Comparison of ENCODE assay signal across 8 cellular contexts in the genomic region with DNA sequence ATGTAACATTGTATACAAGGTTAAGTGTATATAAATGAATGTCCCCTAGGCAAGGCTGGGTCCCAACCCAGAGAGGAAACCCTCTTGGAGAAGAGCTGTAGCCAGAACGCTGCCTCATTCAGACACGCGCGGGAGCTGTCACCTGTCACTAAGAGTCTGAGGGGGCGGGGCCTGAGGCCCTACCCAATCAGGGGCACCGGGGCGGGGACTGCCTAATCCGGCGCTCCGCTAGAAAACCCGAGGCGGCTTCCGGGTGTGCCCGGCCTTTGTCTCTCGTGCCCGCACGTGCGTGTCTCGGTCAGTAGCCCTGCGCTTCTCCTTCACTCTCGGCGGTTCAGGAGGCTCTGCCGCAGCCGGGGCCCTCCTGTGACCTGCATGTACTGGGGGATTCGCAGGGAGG. TPM values are rescaled to one million over a fixed set of nuclear protein-coding genes. Genes with fewer than 3 reads are reported as not detected.
DNase-seq lines count a peak whose midpoint lies in the region; ATAC-seq, FAIRE-seq and TF ChIP-seq lines count a peak whose summit lies in the region.
"Not testable (repeated sequence)": the region's sequence is repeated elsewhere in the genome, so short reads cannot be mapped to it uniquely, and the experiment has no call there.

No MANE protein-coding gene starts in this region.

- not testable (repeated sequence) for H3K27ac ChIP-seq in IMR-90 (ENCODE audit: insufficient read depth, low read length); K562 (ENCODE audit: extremely low read depth, low read depth, low read length); right lobe of liver; aorta (ENCODE audit: low read depth in 1 of 2, low read length in 2 of 2)

- H3K4me3 ChIP-seq in IMR-90 (ENCODE audit: insufficient read depth, low read depth, low read length); K562; right lobe of liver; aorta (ENCODE audit: low read length in 2 of 2): not testable (repeated sequence)

- not testable (repeated sequence) for TF ChIP-seq EP300 in K562 (IDR thresholded peaks at IDR 0.05; ENCODE audit: low read length)

- in situ Hi-C loops in IMR-90 (cut with MboI; ENCODE audit: low sequenced_read_pairs): not testable (repeated sequence)
- in situ Hi-C loops in K562 (cut with MboI): loop anchor here (5.0 kb wide), 1 partner anchor 46 kb away; a partner anchor contains a TSS

- H3K4ac ChIP-seq in IMR-90 (ENCODE audit: low read depth, low read length): not testable (repeated sequence)

- POLR2A ChIA-PET in IMR-90 (lab: Charles Lee; ENCODE audit: unreplicated experiment); K562 (lab: Yijun Ruan, JAX): not testable (repeated sequence)

- H4K91ac ChIP-seq in IMR-90 (ENCODE audit: insufficient read depth, low read depth, low read length): not testable (repeated sequence)

- H4K5ac ChIP-seq in IMR-90 (ENCODE audit: low read depth, low read length): not testable (repeated sequence)

- not testable (repeated sequence) for H2BK5ac ChIP-seq in IMR-90 (ENCODE audit: low read depth, low read length, poor library complexity, severe bottlenecking)

- ATAC-seq in GM18858 (IDR thresholded peaks at IDR 0.05; ENCODE audit: unreplicated experiment) (peak; percentile 96), GM19468 (IDR thresholded peaks at IDR 0.05; ENCODE audit: extremely low read depth, unreplicated experiment) (peak; percentile 90), HG02623 (IDR thresholded peaks at IDR 0.05; ENCODE audit: unreplicated experiment) (peak; percentile 97), HG03103 (IDR thresholded peaks at IDR 0.05; ENCODE audit: low read depth, unreplicated experiment) (peak; percentile 98), IMR-90 (ENCODE audit: low read depth) (peak; percentile 97), K562 (peak; percentile 98), right lobe of liver (peak; percentile 99 to 100 (median 100)), aorta (ENCODE audit: low FRiP score) (peak; percentile 98)

- dilution Hi-C loops in IMR-90 (cut with HindIII; ENCODE audit: low sequenced_read_pairs, unreplicated experiment): not testable (repeated sequence)

- H3K9me1 ChIP-seq in IMR-90 (ENCODE audit: insufficient read depth, low read length); K562 (ENCODE audit: control insufficient read depth, insufficient read depth, low read length): not testable (repeated sequence)

- H2AK9ac ChIP-seq in IMR-90 (replicated peaks; ENCODE audit: low read depth, low read length, poor library complexity): not testable (repeated sequence)

- H3K36me3 ChIP-seq in IMR-90 (ENCODE audit: control insufficient read depth, insufficient read depth, low read length); K562 (ENCODE audit: control insufficient read depth, insufficient read depth, low read length); right lobe of liver; aorta (ENCODE audit: control insufficient read depth in 1 of 2, insufficient read depth in 2 of 2, low read length in 1 of 2): not testable (repeated sequence)

- not testable (repeated sequence) for TF ChIP-seq CTCF in IMR-90 (conservative IDR thresholded peaks at IDR 0.05; ENCODE audit: low read depth, low read length); K562 (IDR thresholded peaks at IDR 0.05 in 2 of 3, conservative IDR thresholded peaks at IDR 0.05 in 1 of 3; ENCODE audit: insufficient read depth in 2 of 3, low read depth in 1 of 3, low read length in 3 of 3); right lobe of liver (IDR thresholded peaks at IDR 0.05)

- DNase-seq in IMR-90; K562 (ENCODE audit: extremely low read depth in 1 of 4, low spot score in 3 of 4); right lobe of liver; aorta: not testable (repeated sequence)

- not testable (repeated sequence) for H3K79me1 ChIP-seq in IMR-90 (ENCODE audit: low read depth in 1 of 2, low read length in 2 of 2)

- not testable (repeated sequence) for H2AFZ ChIP-seq in IMR-90 (replicated peaks; ENCODE audit: low read length, poor library complexity); K562 (ENCODE audit: low read depth, low read length)

- H3K79me2 ChIP-seq in K562 (ENCODE audit: control insufficient read depth, insufficient read depth, low read length): not testable (repeated sequence)

- not testable (repeated sequence) for H3K9me3 ChIP-seq in IMR-90 (ENCODE audit: control insufficient read depth, insufficient read depth, low read length); right lobe of liver; aorta (ENCODE audit: control insufficient read depth, low read length)
- peaks cover 10% of the 10 kb centered on the region for H3K9me3 ChIP-seq in K562 (replicated peaks; ENCODE audit: control insufficient read depth, insufficient read depth, low read depth, low read length)

- H3K4me1 ChIP-seq in IMR-90 (ENCODE audit: control insufficient read depth, insufficient read depth, low read length); K562 (replicated peaks in 1 of 2; ENCODE audit: control insufficient read depth in 2 of 2, insufficient read depth in 2 of 2, low read length in 2 of 2); right lobe of liver; aorta (ENCODE audit: control insufficient read depth in 1 of 2, insufficient read depth in 2 of 2, low read length in 2 of 2): not testable (repeated sequence)

- H3K56ac ChIP-seq in IMR-90 (ENCODE audit: extremely low read depth, insufficient read depth, low read length): not testable (repeated sequence)

- not testable (repeated sequence) for H3K4me2 ChIP-seq in IMR-90 (ENCODE audit: low read depth, low read length); K562 (ENCODE audit: insufficient read depth, low read length)

- BruUV-seq in IMR-90 (replicated peaks; lab: Mats Ljungman, UMichigan); K562 (replicated peaks; lab: Mats Ljungman, UMichigan): not testable (repeated sequence)

- not testable (repeated sequence) for H3K18ac ChIP-seq in IMR-90 (ENCODE audit: low read depth, low read length)

- TF ChIP-seq POLR2A in IMR-90 (IDR thresholded peaks at IDR 0.05; ENCODE audit: low read depth, low read length); K562 (conservative IDR thresholded peaks at IDR 0.05); right lobe of liver (IDR thresholded peaks at IDR 0.05): not testable (repeated sequence)

- not testable (repeated sequence) for H2BK120ac ChIP-seq in IMR-90 (ENCODE audit: low read depth, low read length)

- not testable (repeated sequence) for H3K14ac ChIP-seq in IMR-90 (replicated peaks; ENCODE audit: low read depth, low read length)

- intact Hi-C loops in IMR-90 (cut with micrococcal nuclease); K562 (cut with micrococcal nuclease); right lobe of liver (cut with DNase I); aorta (cut with DNase I): not testable (repeated sequence)

- not testable (repeated sequence) for H3K27me3 ChIP-seq in IMR-90 (ENCODE audit: control insufficient read depth, insufficient read depth, low read length); K562 (ENCODE audit: control insufficient read depth in 2 of 2, insufficient read depth in 2 of 2, low read length in 2 of 2); right lobe of liver; aorta (ENCODE audit: control insufficient read depth in 1 of 2, insufficient read depth in 2 of 2, low read length in 1 of 2)

- H3K9ac ChIP-seq in IMR-90 (ENCODE audit: low read depth, low read length); K562 (ENCODE audit: insufficient read depth in 1 of 2, low read depth in 2 of 2, low read length in 2 of 2): not testable (repeated sequence)

- WGBS in IMR-90 (ENCODE audit: extremely low coverage in 2 of 2, insufficient read length in 1 of 2), 2 experiments: no CpG with 5 or more reads among the region's 25 CpGs
- WGBS in K562 (ENCODE audit: insufficient coverage, low coverage, missing lambda C conversion rate): no CpG with 5 or more reads among the region's 25 CpGs
- WGBS in right lobe of liver (ENCODE audit: insufficient coverage, low coverage, low lambda C conversion rate, missing lambda C conversion rate): no CpG with 5 or more reads among the region's 25 CpGs
- no CpG with 5 or more reads among the region's 25 CpGs for WGBS in aorta, 2 donors

- H2AK5ac ChIP-seq in IMR-90 (ENCODE audit: low read depth, low read length): not testable (repeated sequence)

- H4K8ac ChIP-seq in IMR-90 (ENCODE audit: low read depth in 2 of 2, low read length in 2 of 2): not testable (repeated sequence)

- not testable (repeated sequence) for TF ChIP-seq RAD21 in IMR-90 (IDR thresholded peaks at IDR 0.05; ENCODE audit: low read length); K562 (CRISPR knock-in tag; conservative IDR thresholded peaks at IDR 0.05 in 1 of 2, IDR thresholded peaks at IDR 0.05 in 1 of 2)

- CTCF ChIA-PET in IMR-90 (lab: Yijun Ruan, JAX); K562 (lab: Yijun Ruan, JAX; ENCODE audit: low intra/inter-chr PET ratio): not testable (repeated sequence)

- not testable (repeated sequence) for H2BK15ac ChIP-seq in IMR-90 (ENCODE audit: low read depth, low read length)

- not testable (repeated sequence) for H4K20me1 ChIP-seq in IMR-90 (ENCODE audit: insufficient read depth, low read length); K562 (replicated peaks; ENCODE audit: control insufficient read depth, insufficient read depth, low read length)

- H3K23ac ChIP-seq in IMR-90 (ENCODE audit: low read depth, low read length): not testable (repeated sequence)

- FAIRE-seq in K562 (lab: Jason Lieb, UNC): peak; percentile 93

- not testable (repeated sequence) for H2BK20ac ChIP-seq in IMR-90 (ENCODE audit: low read depth, low read length)

RNA-seq across cellular contexts. Expression of a gene that starts 22.0 kb away (rescaled TPM):
- total RNA-seq in IMR-90 (2012; rRNA removed): 10.8 and 14.2 TPM in 2 replicates
- 3.4 and 3.8 TPM in 2 replicates for polyA plus RNA-seq in IMR-90 (2012; rRNA removed)
- 1.3 and 1.4 TPM in 2 replicates for polyA plus RNA-seq in IMR-90 (2012; cell fraction: cytosol; rRNA removed)
- polyA plus RNA-seq in IMR-90 (2012; cell fraction: nucleus; rRNA removed; ENCODE audit: low replicate concordance): 2.1 and 2.2 TPM in 2 replicates
- 15.0 and 38.1 TPM in 2 replicates for total RNA-seq in K562 (2011; cell fraction: chromatin; rRNA removed; ENCODE audit: low replicate concordance)
- total RNA-seq in K562 (2011; cell fraction: nucleolus; rRNA removed): 14.7 and 18.0 TPM in 2 replicates
- 13.5 and 16.2 TPM in 2 replicates for total RNA-seq in K562 (2011; cell fraction: nucleoplasm; rRNA removed)
- total RNA-seq in K562 (2014; rRNA removed): 9.8 and 10.9 TPM in 2 replicates
- total RNA-seq in K562 (2014; rRNA removed; fragmentation: Illumina TruSeq; extraction: Trizol): 18.3 and 21.1 TPM in 2 replicates
- 14.4 and 16.1 TPM in 2 replicates for total RNA-seq in K562 (2015; rRNA removed; fragmentation: Illumina TruSeq; extraction: Trizol)
- 8.0 and 10.2 TPM in 2 replicates for total RNA-seq in K562 (2021)
- 8.2 and 10.9 TPM in 2 replicates for polyA plus RNA-seq in K562 (2011; rRNA removed)
- 5.2 and 5.7 TPM in 2 replicates for polyA plus RNA-seq in K562 (2011; cell fraction: cytosol; rRNA removed)
- 3.2 and 3.9 TPM in 2 replicates for polyA plus RNA-seq in K562 (2011; cell fraction: nucleus; rRNA removed)
- polyA plus RNA-seq in K562 (2012): 6.4 and 8.0 TPM in 2 replicates
- 10.3 and 12.1 TPM in 2 replicates for polyA plus RNA-seq in K562 (2014; fragmentation: Illumina TruSeq; extraction: Trizol)
- polyA plus RNA-seq in K562 (2014; fragmentation: Nextera tagmentation; extraction: Ambion mirVana): 1 to 10 TPM; 5.3 to 6.3 TPM
- 8.2 and 9.2 TPM in 2 replicates for polyA plus RNA-seq in K562 (2014; rRNA removed)
- 15.3 and 21.4 TPM in 2 replicates for polyA minus RNA-seq in K562 (2011; rRNA and poly(A)+ RNA removed)
- 4.2 and 5.3 TPM in 2 replicates for polyA minus RNA-seq in K562 (2011; cell fraction: cytosol; rRNA and poly(A)+ RNA removed)
- 9.8 and 17.3 TPM in 2 replicates for polyA minus RNA-seq in K562 (2011; cell fraction: nucleus; rRNA and poly(A)+ RNA removed)
- total RNA-seq in right lobe of liver: 1 to 10 TPM in 5 of 6 experiments, under 1 TPM in 1; 0.90 to 2.6 (median 1.5) TPM
- total RNA-seq in aorta: 1 to 10 TPM; 6.0 to 8.4 TPM
- polyA plus RNA-seq in aorta: 1 to 10 TPM; 2.4 to 2.5 TPM

RNA-seq across cellular contexts. Expression of a gene that starts 45.7 kb away (rescaled TPM):
- 77.8 and 89.3 TPM in 2 replicates for total RNA-seq in IMR-90 (2012; rRNA removed)
- 3.0 and 3.2 TPM in 2 replicates for polyA plus RNA-seq in IMR-90 (2012; rRNA removed)
- polyA plus RNA-seq in IMR-90 (2012; cell fraction: cytosol; rRNA removed): 0.91 and 1.6 TPM in 2 replicates
- polyA plus RNA-seq in IMR-90 (2012; cell fraction: nucleus; rRNA removed; ENCODE audit: low replicate concordance): 2.0 and 10.6 TPM in 2 replicates
- total RNA-seq in K562 (2011; cell fraction: chromatin; rRNA removed; ENCODE audit: low replicate concordance): 52.9 and 136 TPM in 2 replicates
- total RNA-seq in K562 (2011; cell fraction: nucleolus; rRNA removed): 31.4 and 39.0 TPM in 2 replicates
- total RNA-seq in K562 (2011; cell fraction: nucleoplasm; rRNA removed): 62.0 and 100 TPM in 2 replicates
- 28.2 and 31.2 TPM in 2 replicates for total RNA-seq in K562 (2014; rRNA removed)
- 71.5 and 74.9 TPM in 2 replicates for total RNA-seq in K562 (2014; rRNA removed; fragmentation: Illumina TruSeq; extraction: Trizol)
- total RNA-seq in K562 (2015; rRNA removed; fragmentation: Illumina TruSeq; extraction: Trizol): 63.2 and 68.5 TPM in 2 replicates
- total RNA-seq in K562 (2021): 43.1 and 47.1 TPM in 2 replicates
- 20.2 TPM in 2 replicates for polyA plus RNA-seq in K562 (2011; rRNA removed)
- polyA plus RNA-seq in K562 (2011; cell fraction: cytosol; rRNA removed): 3.4 and 9.2 TPM in 2 replicates
- polyA plus RNA-seq in K562 (2011; cell fraction: nucleus; rRNA removed): 13.8 and 23.5 TPM in 2 replicates
- 9.4 and 9.9 TPM in 2 replicates for polyA plus RNA-seq in K562 (2012)
- polyA plus RNA-seq in K562 (2014; fragmentation: Illumina TruSeq; extraction: Trizol): 14.7 and 15.0 TPM in 2 replicates
- polyA plus RNA-seq in K562 (2014; fragmentation: Nextera tagmentation; extraction: Ambion mirVana): 10 to 100 TPM in 1 of 2 experiments, 1 to 10 TPM in 1; 7.6 to 13.6 TPM
- polyA plus RNA-seq in K562 (2014; rRNA removed): 12.5 and 13.5 TPM in 2 replicates
- polyA minus RNA-seq in K562 (2011; rRNA and poly(A)+ RNA removed): 141 and 252 TPM in 2 replicates
- 58.9 and 64.8 TPM in 2 replicates for polyA minus RNA-seq in K562 (2011; cell fraction: cytosol; rRNA and poly(A)+ RNA removed)
- polyA minus RNA-seq in K562 (2011; cell fraction: nucleus; rRNA and poly(A)+ RNA removed): 21.0 and 48.3 TPM in 2 replicates
- total RNA-seq in right lobe of liver: 10 to 100 TPM in 1 of 6 experiments, 1 to 10 TPM in 5; 5.4 to 13.8 (median 6.6) TPM
- total RNA-seq in aorta: 10 to 100 TPM; 22.9 to 39.7 TPM
- polyA plus RNA-seq in aorta: 1 to 10 TPM in 1 of 2 donors, under 1 TPM in 1; 0.77 to 5.0 TPM

RNA-seq across cellular contexts. Expression of a gene that starts 47.6 kb away (rescaled TPM):
- total RNA-seq in IMR-90 (2012; rRNA removed): 4.5 and 5.6 TPM in 2 replicates
- 1.2 and 1.8 TPM in 2 replicates for polyA plus RNA-seq in IMR-90 (2012; rRNA removed)
- 0.19 and 0.33 TPM in 2 replicates for polyA plus RNA-seq in IMR-90 (2012; cell fraction: cytosol; rRNA removed)
- polyA plus RNA-seq in IMR-90 (2012; cell fraction: nucleus; rRNA removed; ENCODE audit: low replicate concordance): 0.10 and 1.0 TPM in 2 replicates
- 4.5 and 17.1 TPM in 2 replicates for total RNA-seq in K562 (2011; cell fraction: chromatin; rRNA removed; ENCODE audit: low replicate concordance)
- total RNA-seq in K562 (2011; cell fraction: nucleolus; rRNA removed): 2.8 and 5.1 TPM in 2 replicates
- 6.5 and 7.7 TPM in 2 replicates for total RNA-seq in K562 (2011; cell fraction: nucleoplasm; rRNA removed)
- 6.7 and 8.9 TPM in 2 replicates for total RNA-seq in K562 (2014; rRNA removed)
- 14.5 and 17.8 TPM in 2 replicates for total RNA-seq in K562 (2014; rRNA removed; fragmentation: Illumina TruSeq; extraction: Trizol)
- 10.3 and 11.2 TPM in 2 replicates for total RNA-seq in K562 (2015; rRNA removed; fragmentation: Illumina TruSeq; extraction: Trizol)
- 7.1 and 7.9 TPM in 2 replicates for total RNA-seq in K562 (2021)
- 9.7 and 11.8 TPM in 2 replicates for polyA plus RNA-seq in K562 (2011; rRNA removed)
- 1.1 and 2.6 TPM in 2 replicates for polyA plus RNA-seq in K562 (2011; cell fraction: cytosol; rRNA removed)
- 2.7 and 4.4 TPM in 2 replicates for polyA plus RNA-seq in K562 (2011; cell fraction: nucleus; rRNA removed)
- 5.9 and 6.1 TPM in 2 replicates for polyA plus RNA-seq in K562 (2012)
- 11.1 and 12.4 TPM in 2 replicates for polyA plus RNA-seq in K562 (2014; fragmentation: Illumina TruSeq; extraction: Trizol)
- 10 to 100 TPM; 17.3 to 23.4 TPM for polyA plus RNA-seq in K562 (2014; fragmentation: Nextera tagmentation; extraction: Ambion mirVana)
- 8.2 and 8.7 TPM in 2 replicates for polyA plus RNA-seq in K562 (2014; rRNA removed)
- polyA minus RNA-seq in K562 (2011; rRNA and poly(A)+ RNA removed): 11.7 and 13.9 TPM in 2 replicates
- 3.2 and 4.0 TPM in 2 replicates for polyA minus RNA-seq in K562 (2011; cell fraction: cytosol; rRNA and poly(A)+ RNA removed)
- polyA minus RNA-seq in K562 (2011; cell fraction: nucleus; rRNA and poly(A)+ RNA removed): 3.4 and 6.0 TPM in 2 replicates
- total RNA-seq in right lobe of liver: 1 to 10 TPM in 5 of 6 experiments, under 1 TPM in 1; 0.79 to 2.7 (median 1.5) TPM
- total RNA-seq in aorta: 1 to 10 TPM; 2.9 to 4.1 TPM
- polyA plus RNA-seq in aorta: under 1 TPM; 0.88 to 0.90 TPM
